Comparison of ENCODE assay signal across 14 cellular contexts in genomic region chr7:157650801-157651200, GRCh38.
"Had no signal": no experiment of that assay in that cellular context is flagged by ENCODE, and none has a peak within 500 bp of the region (broad histone marks: within the 10 kb centered on the region; RNA-seq: fewer than 3 reads in every experiment).

No MANE protein-coding gene starts in this region.

- H3K9me3 ChIP-seq: heart left ventricle, left lung, lower lobe of right lung, pancreas, prostate gland, right lobe of liver had no signal

- H3K27me3 Mint-ChIP-seq: memory B cell had no signal

- DNase-seq: central memory CD4-positive, alpha-beta T cell; effector CD4-positive, alpha-beta T cell; left lung; lower lobe of right lung; midbrain; nephron progenitor cell; right lobe of liver; stimulated activated naive CD4-positive, alpha-beta T cell treated with Interleukin-2 at 50 U/mL for 16 hours; trophoblast cell had no signal

- H3K4me1 Mint-ChIP-seq: memory B cell had no signal

- H3K4me3 Mint-ChIP-seq: memory B cell, nephron progenitor cell had no signal

- H3K4me3 ChIP-seq: coronary artery, heart left ventricle, left lung, lower lobe of right lung, pancreas, prostate gland, right lobe of liver had no signal

- H3K27ac ChIP-seq: coronary artery, heart left ventricle, left lung, lower lobe of right lung, pancreas, prostate gland, right lobe of liver had no signal

- H3K4me1 ChIP-seq: heart left ventricle, left lung, lower lobe of right lung, pancreas, prostate gland, right lobe of liver had no signal

- H3K36me3 Mint-ChIP-seq: memory B cell had no signal

- H3K9me3 Mint-ChIP-seq: memory B cell, nephron progenitor cell had no signal

- H3K36me3 ChIP-seq: heart left ventricle, left lung, lower lobe of right lung, pancreas, prostate gland, right lobe of liver had no signal

- H3K27ac Mint-ChIP-seq: memory B cell had no signal

- H3K27me3 ChIP-seq: heart left ventricle, left lung, pancreas, right lobe of liver had no signal
